In the genomic region with DNA sequence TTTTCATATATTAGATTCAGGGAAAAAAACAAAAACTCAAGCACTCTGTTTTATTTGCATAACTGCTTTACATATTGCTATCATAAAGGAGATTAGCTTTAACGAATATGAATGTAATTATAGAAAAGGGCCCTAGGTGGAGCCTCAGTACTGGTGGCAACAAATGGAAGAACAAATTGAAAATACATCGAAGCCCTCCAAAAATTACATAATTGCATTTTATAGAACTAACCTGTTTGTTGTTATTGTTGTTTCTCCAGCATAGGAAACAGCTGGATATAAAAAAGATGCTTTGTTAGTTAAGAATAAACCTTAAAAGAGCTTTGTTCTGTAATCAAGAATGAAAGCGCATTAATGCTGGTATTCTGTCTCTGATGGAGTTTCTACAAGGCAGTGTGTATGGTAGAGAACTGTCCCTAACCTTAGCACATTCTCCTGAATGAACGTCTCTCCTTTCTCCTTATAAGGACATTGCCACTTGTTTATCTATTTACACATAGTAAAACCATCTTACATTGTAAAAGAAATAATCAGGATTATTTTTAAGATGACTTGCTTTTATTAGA, we compare ENCODE assay signal across 8 cellular contexts. TPM values are rescaled to one million over a fixed set of nuclear protein-coding genes. Genes with fewer than 3 reads are reported as not detected.
DNase-seq lines count a peak whose midpoint lies in the region; ATAC-seq lines count a peak whose summit lies in the region.

No MANE protein-coding gene starts in this region.

- DNase-seq in DMS 273 treated with DMSO at 0.1 percent for 48 hours (lab: John Stamatoyannopoulos, UW) (peak; percentile 68), NOMO-1 treated with dmso at 0.1 percent for 144 hours (lab: John Stamatoyannopoulos, UW; ENCODE audit: unreplicated experiment) (peak; percentile 11), dermis blood vessel endothelial cell (peak; percentile 72), cortex of kidney (lab: John Stamatoyannopoulos, UW) (no peak), OCI-M2 (lab: John Stamatoyannopoulos, UW; ENCODE audit: unreplicated experiment) (no peak)

- no peaks in the 10 kb centered on the region for H3K9me3 ChIP-seq in mucosa of rectum (ENCODE audit: control insufficient read depth in 2 of 2, low read length in 2 of 2)

- H3K4me3 ChIP-seq in mucosa of rectum (ENCODE audit: low read length in 2 of 2) = peak overlapping the region; percentile 14 to 72

- H3K27me3 ChIP-seq in mucosa of rectum (ENCODE audit: control insufficient read depth in 2 of 2, insufficient read depth in 2 of 2, low read length in 2 of 2) = no peaks in the 10 kb centered on the region

- peaks cover 0 to 13% of the 10 kb centered on the region in 2 donors for H3K4me1 ChIP-seq in mucosa of rectum (ENCODE audit: control insufficient read depth in 2 of 2, insufficient read depth in 2 of 2, low read length in 2 of 2)

- peak overlapping the region in 1 of 2 donors; percentile 36 for H3K9ac ChIP-seq in mucosa of rectum (ENCODE audit: low read depth in 1 of 2, low read length in 2 of 2)

- H3K27ac ChIP-seq in mucosa of rectum (ENCODE audit: low read depth in 2 of 2, low read length in 2 of 2) = peak overlapping the region; percentile 12 to 67

- ATAC-seq in GM19455 (IDR thresholded peaks at IDR 0.05; ENCODE audit: unreplicated experiment) = peak; percentile 89
- ATAC-seq in HG03565 (IDR thresholded peaks at IDR 0.05; ENCODE audit: unreplicated experiment) = peak; percentile 74

- no peaks in the 10 kb centered on the region for H3K36me3 ChIP-seq in mucosa of rectum (ENCODE audit: control insufficient read depth in 2 of 2, insufficient read depth in 2 of 2, low read length in 2 of 2)

RNA-seq across cellular contexts. Expression of a gene that starts 33.7 kb away (rescaled TPM):
- 4.6 and 4.9 TPM in 2 replicates for total RNA-seq in dermis blood vessel endothelial cell

Comparison
In these comparisons a context has a peak if more than half of its experiments do, and no peak if none do; other contexts are left out.
1. DNase-seq: peak in DMS 273 treated with DMSO at 0.1 percent for 48 hours (single experiment), NOMO-1 treated with dmso at 0.1 percent for 144 hours (single experiment) and dermis blood vessel endothelial cell (single experiment); none in cortex of kidney (single experiment) and OCI-M2 (single experiment).